In the genomic region with DNA sequence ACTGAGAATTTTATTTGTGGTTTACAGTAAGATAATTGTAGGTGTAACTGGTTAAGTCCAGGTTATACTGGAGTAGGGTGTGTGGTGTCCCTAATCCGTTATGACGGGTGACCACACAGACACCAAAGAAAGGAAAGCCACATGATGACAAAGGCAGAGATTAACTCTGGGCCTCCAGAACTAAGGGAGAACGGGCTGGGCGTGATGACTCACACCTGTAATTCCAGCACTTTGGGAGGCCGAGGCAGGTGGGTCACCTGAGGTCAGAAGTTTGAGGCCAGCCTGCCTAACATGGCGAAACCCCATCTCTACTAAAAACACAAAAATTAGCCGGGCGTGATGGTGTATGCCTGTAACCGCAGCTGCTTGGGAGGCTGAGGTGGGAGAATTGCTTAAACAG, we compare ENCODE assay signal across 1 cellular context.
TF ChIP-seq lines count a peak whose summit lies in the region.

No MANE protein-coding gene starts in this region.

TF ChIP-seq in HepG2, 621 proteins besides CTCF, POLR2A, EP300 and RAD21 (continued from another document and continues in another):
- TF ChIP-seq, protein P1, sequence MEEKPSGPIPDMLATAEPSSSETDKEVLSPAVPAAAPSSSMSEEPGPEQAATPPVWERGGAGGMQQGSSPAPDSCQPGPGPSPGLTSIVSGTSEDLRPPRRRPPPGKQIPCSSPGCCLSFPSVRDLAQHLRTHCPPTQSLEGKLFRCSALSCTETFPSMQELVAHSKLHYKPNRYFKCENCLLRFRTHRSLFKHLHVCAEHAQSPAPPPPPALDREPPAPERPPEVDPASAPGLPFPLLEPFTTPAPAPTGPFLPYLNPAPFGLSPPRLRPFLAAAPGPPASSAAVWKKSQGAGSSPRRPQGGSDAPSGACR (CRISPR knock-in tag; IDR thresholded peaks at IDR 0.05): no peak
- 0 out of 2 replicates have a peak, but pooled peaks have one; percentile 7 for TF ChIP-seq ZNF644 (CRISPR knock-in tag; IDR thresholded peaks at IDR 0.05; ENCODE audit: low read depth)
- no peak for TF ChIP-seq CCDC6 (CRISPR knock-in tag; IDR thresholded peaks at IDR 0.05)
- no peak for TF ChIP-seq NFYC (CRISPR knock-in tag; IDR thresholded peaks at IDR 0.05)
- no peak for TF ChIP-seq ZFYVE20 (CRISPR knock-in tag; IDR thresholded peaks at IDR 0.05; ENCODE audit: borderline replicate concordance, low read depth)
- no peak for TF ChIP-seq SOX6 (IDR thresholded peaks at IDR 0.05)
- TF ChIP-seq SOX6 (CRISPR knock-in tag; IDR thresholded peaks at IDR 0.05): peak; percentile 73
- TF ChIP-seq ZNF354B (CRISPR knock-in tag; IDR thresholded peaks at IDR 0.05): no peak
- peak; percentile 81 for TF ChIP-seq RXRB (CRISPR knock-in tag; IDR thresholded peaks at IDR 0.05; ENCODE audit: borderline replicate concordance)
- TF ChIP-seq, protein P2, sequence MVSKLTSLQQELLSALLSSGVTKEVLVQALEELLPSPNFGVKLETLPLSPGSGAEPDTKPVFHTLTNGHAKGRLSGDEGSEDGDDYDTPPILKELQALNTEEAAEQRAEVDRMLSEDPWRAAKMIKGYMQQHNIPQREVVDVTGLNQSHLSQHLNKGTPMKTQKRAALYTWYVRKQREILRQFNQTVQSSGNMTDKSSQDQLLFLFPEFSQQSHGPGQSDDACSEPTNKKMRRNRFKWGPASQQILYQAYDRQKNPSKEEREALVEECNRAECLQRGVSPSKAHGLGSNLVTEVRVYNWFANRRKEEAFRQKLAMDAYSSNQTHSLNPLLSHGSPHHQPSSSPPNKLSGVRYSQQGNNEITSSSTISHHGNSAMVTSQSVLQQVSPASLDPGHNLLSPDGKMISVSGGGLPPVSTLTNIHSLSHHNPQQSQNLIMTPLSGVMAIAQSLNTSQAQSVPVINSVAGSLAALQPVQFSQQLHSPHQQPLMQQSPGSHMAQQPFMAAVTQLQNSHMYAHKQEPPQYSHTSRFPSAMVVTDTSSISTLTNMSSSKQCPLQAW (CRISPR knock-in tag; IDR thresholded peaks at IDR 0.05): no peak
- TF ChIP-seq ZNF180 (CRISPR knock-in tag; IDR thresholded peaks at IDR 0.05; ENCODE audit: borderline replicate concordance, low read depth): no peak
- TF ChIP-seq ZNF432 (CRISPR knock-in tag; IDR thresholded peaks at IDR 0.05; ENCODE audit: borderline replicate concordance): no peak
- TF ChIP-seq ZNF496 (CRISPR knock-in tag; IDR thresholded peaks at IDR 0.05; ENCODE audit: insufficient replicate concordance): no peak
- TF ChIP-seq KLF13 (CRISPR knock-in tag; IDR thresholded peaks at IDR 0.05): no peak
- TF ChIP-seq ZKSCAN5 (CRISPR knock-in tag; IDR thresholded peaks at IDR 0.05): no peak
- TF ChIP-seq NCOR1 (IDR thresholded peaks at IDR 0.05; ENCODE audit: borderline replicate concordance, low read length): no peak
- TF ChIP-seq, protein P3, sequence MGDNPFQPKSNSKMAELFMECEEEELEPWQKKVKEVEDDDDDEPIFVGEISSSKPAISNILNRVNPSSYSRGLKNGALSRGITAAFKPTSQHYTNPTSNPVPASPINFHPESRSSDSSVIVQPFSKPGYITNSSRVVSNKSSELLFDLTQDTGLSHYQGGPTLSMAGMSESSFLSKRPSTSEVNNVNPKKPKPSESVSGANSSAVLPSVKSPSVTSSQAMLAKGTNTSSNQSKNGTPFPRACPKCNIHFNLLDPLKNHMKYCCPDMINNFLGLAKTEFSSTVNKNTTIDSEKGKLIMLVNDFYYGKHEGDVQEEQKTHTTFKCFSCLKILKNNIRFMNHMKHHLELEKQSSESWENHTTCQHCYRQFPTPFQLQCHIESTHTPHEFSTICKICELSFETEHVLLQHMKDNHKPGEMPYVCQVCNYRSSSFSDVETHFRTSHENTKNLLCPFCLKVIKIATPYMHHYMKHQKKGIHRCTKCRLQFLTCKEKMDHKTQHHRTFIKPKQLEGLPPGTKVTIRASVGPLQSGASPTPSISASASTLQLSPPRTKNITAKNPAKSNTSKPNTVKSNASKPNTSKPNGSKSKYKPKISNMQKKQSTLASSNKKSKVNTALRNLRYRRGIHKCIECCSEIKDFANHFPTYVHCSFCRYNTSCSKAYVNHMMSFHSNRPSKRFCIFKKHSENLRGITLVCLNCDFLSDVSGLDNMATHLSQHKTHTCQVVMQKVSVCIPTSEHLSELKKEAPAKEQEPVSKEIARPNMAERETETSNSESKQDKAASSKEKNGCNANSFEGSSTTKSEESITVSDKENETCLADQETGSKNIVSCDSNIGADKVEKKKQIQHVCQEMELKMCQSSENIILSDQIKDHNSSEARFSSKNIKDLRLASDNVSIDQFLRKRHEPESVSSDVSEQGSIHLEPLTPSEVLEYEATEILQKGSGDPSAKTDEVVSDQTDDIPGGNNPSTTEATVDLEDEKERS (CRISPR knock-in tag; IDR thresholded peaks at IDR 0.05): no peak
- TF ChIP-seq, protein P4, sequence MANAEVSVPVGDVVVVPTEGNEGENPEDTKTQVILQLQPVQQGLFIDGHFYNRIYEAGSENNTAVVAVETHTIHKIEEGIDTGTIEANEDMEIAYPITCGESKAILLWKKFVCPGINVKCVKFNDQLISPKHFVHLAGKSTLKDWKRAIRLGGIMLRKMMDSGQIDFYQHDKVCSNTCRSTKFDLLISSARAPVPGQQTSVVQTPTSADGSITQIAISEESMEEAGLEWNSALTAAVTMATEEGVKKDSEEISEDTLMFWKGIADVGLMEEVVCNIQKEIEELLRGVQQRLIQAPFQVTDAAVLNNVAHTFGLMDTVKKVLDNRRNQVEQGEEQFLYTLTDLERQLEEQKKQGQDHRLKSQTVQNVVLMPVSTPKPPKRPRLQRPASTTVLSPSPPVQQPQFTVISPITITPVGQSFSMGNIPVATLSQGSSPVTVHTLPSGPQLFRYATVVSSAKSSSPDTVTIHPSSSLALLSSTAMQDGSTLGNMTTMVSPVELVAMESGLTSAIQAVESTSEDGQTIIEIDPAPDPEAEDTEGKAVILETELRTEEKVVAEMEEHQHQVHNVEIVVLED (CRISPR knock-in tag; IDR thresholded peaks at IDR 0.05; ENCODE audit: borderline replicate concordance): no peak
- TF ChIP-seq ZNF383 (CRISPR knock-in tag; IDR thresholded peaks at IDR 0.05; ENCODE audit: borderline replicate concordance): no peak
- TF ChIP-seq, protein P5, sequence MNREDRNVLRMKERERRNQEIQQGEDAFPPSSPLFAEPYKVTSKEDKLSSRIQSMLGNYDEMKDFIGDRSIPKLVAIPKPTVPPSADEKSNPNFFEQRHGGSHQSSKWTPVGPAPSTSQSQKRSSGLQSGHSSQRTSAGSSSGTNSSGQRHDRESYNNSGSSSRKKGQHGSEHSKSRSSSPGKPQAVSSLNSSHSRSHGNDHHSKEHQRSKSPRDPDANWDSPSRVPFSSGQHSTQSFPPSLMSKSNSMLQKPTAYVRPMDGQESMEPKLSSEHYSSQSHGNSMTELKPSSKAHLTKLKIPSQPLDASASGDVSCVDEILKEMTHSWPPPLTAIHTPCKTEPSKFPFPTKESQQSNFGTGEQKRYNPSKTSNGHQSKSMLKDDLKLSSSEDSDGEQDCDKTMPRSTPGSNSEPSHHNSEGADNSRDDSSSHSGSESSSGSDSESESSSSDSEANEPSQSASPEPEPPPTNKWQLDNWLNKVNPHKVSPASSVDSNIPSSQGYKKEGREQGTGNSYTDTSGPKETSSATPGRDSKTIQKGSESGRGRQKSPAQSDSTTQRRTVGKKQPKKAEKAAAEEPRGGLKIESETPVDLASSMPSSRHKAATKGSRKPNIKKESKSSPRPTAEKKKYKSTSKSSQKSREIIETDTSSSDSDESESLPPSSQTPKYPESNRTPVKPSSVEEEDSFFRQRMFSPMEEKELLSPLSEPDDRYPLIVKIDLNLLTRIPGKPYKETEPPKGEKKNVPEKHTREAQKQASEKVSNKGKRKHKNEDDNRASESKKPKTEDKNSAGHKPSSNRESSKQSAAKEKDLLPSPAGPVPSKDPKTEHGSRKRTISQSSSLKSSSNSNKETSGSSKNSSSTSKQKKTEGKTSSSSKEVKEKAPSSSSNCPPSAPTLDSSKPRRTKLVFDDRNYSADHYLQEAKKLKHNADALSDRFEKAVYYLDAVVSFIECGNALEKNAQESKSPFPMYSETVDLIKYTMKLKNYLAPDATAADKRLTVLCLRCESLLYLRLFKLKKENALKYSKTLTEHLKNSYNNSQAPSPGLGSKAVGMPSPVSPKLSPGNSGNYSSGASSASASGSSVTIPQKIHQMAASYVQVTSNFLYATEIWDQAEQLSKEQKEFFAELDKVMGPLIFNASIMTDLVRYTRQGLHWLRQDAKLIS (CRISPR knock-in tag; IDR thresholded peaks at IDR 0.05): no peak
- TF ChIP-seq, protein P6, sequence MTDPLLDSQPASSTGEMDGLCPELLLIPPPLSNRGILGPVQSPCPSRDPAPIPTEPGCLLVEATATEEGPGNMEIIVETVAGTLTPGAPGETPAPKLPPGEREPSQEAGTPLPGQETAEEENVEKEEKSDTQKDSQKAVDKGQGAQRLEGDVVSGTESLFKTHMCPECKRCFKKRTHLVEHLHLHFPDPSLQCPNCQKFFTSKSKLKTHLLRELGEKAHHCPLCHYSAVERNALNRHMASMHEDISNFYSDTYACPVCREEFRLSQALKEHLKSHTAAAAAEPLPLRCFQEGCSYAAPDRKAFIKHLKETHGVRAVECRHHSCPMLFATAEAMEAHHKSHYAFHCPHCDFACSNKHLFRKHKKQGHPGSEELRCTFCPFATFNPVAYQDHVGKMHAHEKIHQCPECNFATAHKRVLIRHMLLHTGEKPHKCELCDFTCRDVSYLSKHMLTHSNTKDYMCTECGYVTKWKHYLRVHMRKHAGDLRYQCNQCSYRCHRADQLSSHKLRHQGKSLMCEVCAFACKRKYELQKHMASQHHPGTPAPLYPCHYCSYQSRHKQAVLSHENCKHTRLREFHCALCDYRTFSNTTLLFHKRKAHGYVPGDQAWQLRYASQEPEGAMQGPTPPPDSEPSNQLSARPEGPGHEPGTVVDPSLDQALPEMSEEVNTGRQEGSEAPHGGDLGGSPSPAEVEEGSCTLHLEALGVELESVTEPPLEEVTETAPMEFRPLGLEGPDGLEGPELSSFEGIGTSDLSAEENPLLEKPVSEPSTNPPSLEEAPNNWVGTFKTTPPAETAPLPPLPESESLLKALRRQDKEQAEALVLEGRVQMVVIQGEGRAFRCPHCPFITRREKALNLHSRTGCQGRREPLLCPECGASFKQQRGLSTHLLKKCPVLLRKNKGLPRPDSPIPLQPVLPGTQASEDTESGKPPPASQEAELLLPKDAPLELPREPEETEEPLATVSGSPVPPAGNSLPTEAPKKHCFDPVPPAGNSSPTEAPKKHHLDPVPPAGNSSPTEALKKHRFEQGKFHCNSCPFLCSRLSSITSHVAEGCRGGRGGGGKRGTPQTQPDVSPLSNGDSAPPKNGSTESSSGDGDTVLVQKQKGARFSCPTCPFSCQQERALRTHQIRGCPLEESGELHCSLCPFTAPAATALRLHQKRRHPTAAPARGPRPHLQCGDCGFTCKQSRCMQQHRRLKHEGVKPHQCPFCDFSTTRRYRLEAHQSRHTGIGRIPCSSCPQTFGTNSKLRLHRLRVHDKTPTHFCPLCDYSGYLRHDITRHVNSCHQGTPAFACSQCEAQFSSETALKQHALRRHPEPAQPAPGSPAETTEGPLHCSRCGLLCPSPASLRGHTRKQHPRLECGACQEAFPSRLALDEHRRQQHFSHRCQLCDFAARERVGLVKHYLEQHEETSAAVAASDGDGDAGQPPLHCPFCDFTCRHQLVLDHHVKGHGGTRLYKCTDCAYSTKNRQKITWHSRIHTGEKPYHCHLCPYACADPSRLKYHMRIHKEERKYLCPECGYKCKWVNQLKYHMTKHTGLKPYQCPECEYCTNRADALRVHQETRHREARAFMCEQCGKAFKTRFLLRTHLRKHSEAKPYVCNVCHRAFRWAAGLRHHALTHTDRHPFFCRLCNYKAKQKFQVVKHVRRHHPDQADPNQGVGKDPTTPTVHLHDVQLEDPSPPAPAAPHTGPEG (CRISPR knock-in tag; IDR thresholded peaks at IDR 0.05): no peak
- TF ChIP-seq, protein P7, sequence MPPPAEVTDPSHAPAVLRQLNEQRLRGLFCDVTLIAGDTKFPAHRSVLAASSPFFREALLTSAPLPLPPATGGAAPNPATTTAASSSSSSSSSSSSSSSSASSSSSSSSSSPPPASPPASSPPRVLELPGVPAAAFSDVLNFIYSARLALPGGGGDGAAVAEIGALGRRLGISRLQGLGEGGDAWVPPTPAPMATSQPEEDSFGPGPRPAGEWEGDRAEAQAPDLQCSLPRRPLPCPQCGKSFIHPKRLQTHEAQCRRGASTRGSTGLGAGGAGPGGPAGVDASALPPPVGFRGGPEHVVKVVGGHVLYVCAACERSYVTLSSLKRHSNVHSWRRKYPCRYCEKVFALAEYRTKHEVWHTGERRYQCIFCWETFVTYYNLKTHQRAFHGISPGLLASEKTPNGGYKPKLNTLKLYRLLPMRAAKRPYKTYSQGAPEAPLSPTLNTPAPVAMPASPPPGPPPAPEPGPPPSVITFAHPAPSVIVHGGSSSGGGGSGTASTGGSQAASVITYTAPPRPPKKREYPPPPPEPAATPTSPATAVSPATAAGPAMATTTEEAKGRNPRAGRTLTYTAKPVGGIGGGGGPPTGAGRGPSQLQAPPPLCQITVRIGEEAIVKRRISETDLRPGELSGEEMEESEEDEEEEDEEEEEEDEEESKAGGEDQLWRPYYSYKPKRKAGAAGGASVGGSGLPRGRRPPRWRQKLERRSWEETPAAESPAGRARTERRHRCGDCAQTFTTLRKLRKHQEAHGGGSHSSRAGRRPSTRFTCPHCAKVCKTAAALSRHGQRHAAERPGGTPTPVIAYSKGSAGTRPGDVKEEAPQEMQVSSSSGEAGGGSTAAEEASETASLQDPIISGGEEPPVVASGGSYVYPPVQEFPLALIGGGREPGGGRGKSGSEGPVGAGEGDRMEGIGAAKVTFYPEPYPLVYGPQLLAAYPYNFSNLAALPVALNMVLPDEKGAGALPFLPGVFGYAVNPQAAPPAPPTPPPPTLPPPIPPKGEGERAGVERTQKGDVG (CRISPR knock-in tag; IDR thresholded peaks at IDR 0.05; ENCODE audit: borderline replicate concordance): no peak
- no peak for TF ChIP-seq ZNF333 (CRISPR knock-in tag; IDR thresholded peaks at IDR 0.05; ENCODE audit: borderline replicate concordance)
- TF ChIP-seq SATB2 (CRISPR knock-in tag; IDR thresholded peaks at IDR 0.05): no peak
